8 cellular contexts compared by ENCODE assay signal in genomic region chr19:8396563-8397203, GRCh38. TPM values are rescaled to one million over a fixed set of nuclear protein-coding genes. Genes with fewer than 3 reads are reported as not detected.
DNase-seq lines count a peak whose midpoint lies in the region; ATAC-seq and TF ChIP-seq lines count a peak whose summit lies in the region.

No MANE protein-coding gene starts in this region.

- no peaks in the 10 kb centered on the region for H3K9me3 Mint-ChIP-seq in activated CD8-positive, alpha-beta T cell treated with anti-CD3 and anti-CD28 coated beads, Interleukin-2, amount 10 ng/mL, durations not matched to agents 7 days and 5 days (ENCODE audit: insufficient read depth)

- H3K4me3 Mint-ChIP-seq in activated CD8-positive, alpha-beta T cell treated with anti-CD3 and anti-CD28 coated beads, Interleukin-2, amount 10 ng/mL, durations not matched to agents 7 days and 5 days: no peak overlapping the region

- H3K27ac Mint-ChIP-seq in activated CD8-positive, alpha-beta T cell treated with anti-CD3 and anti-CD28 coated beads, Interleukin-2, amount 10 ng/mL, durations not matched to agents 7 days and 5 days: peak overlapping the region; percentile 71

- H3K4me1 Mint-ChIP-seq in activated CD8-positive, alpha-beta T cell treated with anti-CD3 and anti-CD28 coated beads, Interleukin-2, amount 10 ng/mL, durations not matched to agents 7 days and 5 days (ENCODE audit: low read depth): peaks cover 40% of the 10 kb centered on the region

- intact Hi-C loops in dorsolateral prefrontal cortex (cut with DNase I): loop anchor here (2.0 to 5.0 kb wide), 3 partner anchors 42 to 111 kb away; no protein-coding TSS in a partner anchor

- CTCF ChIA-PET in activated CD8-positive, alpha-beta T cell treated with anti-CD3 and anti-CD28 coated beads, Interleukin-2, amount 10 ng/mL, durations not matched to agents 7 days and 5 days (lab: Charles Lee): interaction anchor here (0.6 to 2.2 kb wide), 4 partner anchors 17 to 43 kb away, joined by 3 to 28 read pairs (median 11); partner anchors contain the start of gene MARCHF2

- POLR2A ChIA-PET in activated CD8-positive, alpha-beta T cell treated with anti-CD3 and anti-CD28 coated beads, Interleukin-2, amount 10 ng/mL, durations not matched to agents 7 days and 5 days (lab: Charles Lee): no interaction called here

- H3K27me3 Mint-ChIP-seq in activated CD8-positive, alpha-beta T cell treated with anti-CD3 and anti-CD28 coated beads, Interleukin-2, amount 10 ng/mL, durations not matched to agents 7 days and 5 days (ENCODE audit: low read depth): no peaks in the 10 kb centered on the region

- TF ChIP-seq CTCF in GM12872 (IDR thresholded peaks at IDR 0.05; ENCODE audit: insufficient read depth, low read depth, low read length) (peak; percentile 84), dorsolateral prefrontal cortex (IDR thresholded peaks at IDR 0.05 in 54 of 56, conservative IDR thresholded peaks at IDR 0.05 in 2 of 56; ENCODE audit: low read depth in 1 of 56, partially characterized antibody in 56 of 56) (peak; percentile 33 to 87 (median 71))

- peak; percentile 13 for DNase-seq in NCI-H2227 treated with DMSO at 0.1 percent for 48 hours (lab: John Stamatoyannopoulos, UW)
- DNase-seq in activated CD8-positive, alpha-beta T cell treated with anti-CD3 and anti-CD28 coated beads, Interleukin-2, amount 10 ng/mL, durations not matched to agents 7 days and 5 days: peak; percentile 89
- DNase-seq in dorsolateral prefrontal cortex: peak in 9 of 10 donors; percentile 34 to 82 (median 71)
- DNase-seq in medulla oblongata (ENCODE audit: extremely low spot score): peak; percentile 81
- peak; percentile 28 to 38 for DNase-seq in stimulated activated CD8-positive, alpha-beta memory T cell treated with anti-CD3 and anti-CD28 coated beads, Interleukin-7, amount 100 ng/mL, for 1 hour (ENCODE audit: low read depth in 2 of 2)

- peak overlapping the region in 58 of 59 donors; percentile 39 to 100 (median 99) for H3K27ac ChIP-seq in dorsolateral prefrontal cortex

- peaks cover 9% of the 10 kb centered on the region for H3K36me3 Mint-ChIP-seq in activated CD8-positive, alpha-beta T cell treated with anti-CD3 and anti-CD28 coated beads, Interleukin-2, amount 10 ng/mL, durations not matched to agents 7 days and 5 days (ENCODE audit: low read depth)

- ATAC-seq in activated CD8-positive, alpha-beta T cell treated with anti-CD3 and anti-CD28 coated beads, Interleukin-2, amount 10 ng/mL, durations not matched to agents 7 days and 5 days: peak; percentile 85
- no peak for ATAC-seq in GM19324 (IDR thresholded peaks at IDR 0.05; ENCODE audit: low FRiP score, unreplicated experiment)
- no peak for ATAC-seq in GM18909 (IDR thresholded peaks at IDR 0.05; ENCODE audit: poor library complexity, unreplicated experiment)

- peak overlapping the region in 1 of 59 donors; percentile 6 for H3K4me3 ChIP-seq in dorsolateral prefrontal cortex

- H3K27me3 ChIP-seq in dorsolateral prefrontal cortex: no peaks in the 10 kb centered on the region

RNA-seq across cellular contexts. Expression of gene RAB11B, which starts 6.5 kb away (rescaled TPM):
- 10 to 100 TPM; 92.4 to 92.7 TPM for total RNA-seq in activated CD8-positive, alpha-beta T cell treated with anti-CD3 and anti-CD28 coated beads, Interleukin-2, amount 10 ng/mL, durations not matched to agents 7 days and 5 days
- 100 to 1,000 TPM; 130 to 218 (median 167) TPM for total RNA-seq in dorsolateral prefrontal cortex

RNA-seq across cellular contexts. Expression of gene MARCHF2, which starts 16.4 kb away (rescaled TPM):
- 10 to 100 TPM; 26.8 to 28.1 TPM for total RNA-seq in activated CD8-positive, alpha-beta T cell treated with anti-CD3 and anti-CD28 coated beads, Interleukin-2, amount 10 ng/mL, durations not matched to agents 7 days and 5 days
- total RNA-seq in dorsolateral prefrontal cortex: 100 to 1,000 TPM in 17 of 120 experiments, 10 to 100 TPM in 103; 61.3 to 163 (median 86.8) TPM

RNA-seq across cellular contexts. Expression of gene ANGPTL4, which starts 32.7 kb away (rescaled TPM):
- not detected for total RNA-seq in activated CD8-positive, alpha-beta T cell treated with anti-CD3 and anti-CD28 coated beads, Interleukin-2, amount 10 ng/mL, durations not matched to agents 7 days and 5 days
- 100 to 1,000 TPM in 14 of 120 experiments, 10 to 100 TPM in 104, 1 to 10 TPM in 2; 5.9 to 298 (median 35.7) TPM for total RNA-seq in dorsolateral prefrontal cortex

RNA-seq across cellular contexts. Expression of gene HNRNPM, which starts 48.1 kb away (rescaled TPM):
- 100 to 1,000 TPM; 283 to 291 TPM for total RNA-seq in activated CD8-positive, alpha-beta T cell treated with anti-CD3 and anti-CD28 coated beads, Interleukin-2, amount 10 ng/mL, durations not matched to agents 7 days and 5 days
- 100 to 1,000 TPM in 119 of 120 experiments, 10 to 100 TPM in 1; 99.2 to 179 (median 128) TPM for total RNA-seq in dorsolateral prefrontal cortex

RNA-seq across cellular contexts. Expression of gene KANK3, which starts 53.6 kb away (rescaled TPM):
- 1 to 10 TPM; 3.4 to 3.5 TPM for total RNA-seq in activated CD8-positive, alpha-beta T cell treated with anti-CD3 and anti-CD28 coated beads, Interleukin-2, amount 10 ng/mL, durations not matched to agents 7 days and 5 days
- 10 to 100 TPM in 66 of 120 experiments, 1 to 10 TPM in 54; 4.7 to 29.3 (median 10.7) TPM for total RNA-seq in dorsolateral prefrontal cortex

Comparison
In these comparisons a context has a peak if more than half of its experiments do, and no peak if none do; other contexts are left out.
1. DNase-seq: peak in every context shown above with its lines; median percentile 89 in activated CD8-positive, alpha-beta T cell treated with anti-CD3 and anti-CD28 coated beads, Interleukin-2, amount 10 ng/mL, durations not matched to agents 7 days and 5 days; 81 in medulla oblongata; 71 in dorsolateral prefrontal cortex; 33 in stimulated activated CD8-positive, alpha-beta memory T cell treated with anti-CD3 and anti-CD28 coated beads, Interleukin-7, amount 100 ng/mL, for 1 hour; 13 in NCI-H2227 treated with DMSO at 0.1 percent for 48 hours.
2. RNA of gene ANGPTL4, which starts 32.7 kb away (total RNA-seq): 5.9 to 298 TPM in dorsolateral prefrontal cortex; not detected in activated CD8-positive, alpha-beta T cell treated with anti-CD3 and anti-CD28 coated beads, Interleukin-2, amount 10 ng/mL, durations not matched to agents 7 days and 5 days; every median in the first group is over 4 times any median in the second.